In genomic region chr2:187509667-187510417, GRCh38 we compare ENCODE assay signal across 16 cellular contexts. TPM values are rescaled to one million over a fixed set of nuclear protein-coding genes. Genes with fewer than 3 reads are reported as not detected.
DNase-seq lines count a peak whose midpoint lies in the region; TF ChIP-seq lines count a peak whose summit lies in the region.
"Had no signal": no experiment of that assay in that cellular context is flagged by ENCODE, and none has a peak within 500 bp of the region (broad histone marks: within the 10 kb centered on the region; RNA-seq: fewer than 3 reads in every experiment).

No MANE protein-coding gene starts in this region.

- peak overlapping the region; percentile 9; the same call in 1 of the 2 replicates for H2AFZ ChIP-seq in MM.1S (ENCODE audit: low read length)

- H3K79me2 ChIP-seq in MM.1S (ENCODE audit: low read length), result no peaks in the 10 kb centered on the region

- intact Hi-C loops in Calu3 (cut with micrococcal nuclease; ENCODE audit: unreplicated experiment), result no loop called here
- intact Hi-C loops in activated T-helper 1 cell treated with anti-CD3 and anti-CD28 coated beads, Interleukin-12 subunit alpha, Interleukin-12 subunit beta, Interleukin-2, Interleukin-4 antibody, amounts not matched to agents 30 ng/mL and 10 ng/mL and 1 ng/mL, durations not matched to agents 14 hours and 24 hours and 36 hours (cut with micrococcal nuclease), result no loop called here

- H3K4me3 ChIP-seq in MM.1S (ENCODE audit: low read length) (no peak overlapping the region), choroid plexus epithelial cell (ENCODE audit: low read depth, low read length) (no peak overlapping the region)

- no peaks in the 10 kb centered on the region for H3K27me3 ChIP-seq in MM.1S (replicated peaks; ENCODE audit: insufficient read depth, low read length)

- peaks cover 38% of the 10 kb centered on the region for H3K36me3 Mint-ChIP-seq in Calu3 (ENCODE audit: insufficient read depth, unreplicated experiment)
- H3K36me3 Mint-ChIP-seq in mesothelial cell of epicardium, result peaks cover 30% of the 10 kb centered on the region
- no peaks in the 10 kb centered on the region for H3K36me3 Mint-ChIP-seq in activated T-helper 1 cell treated with anti-CD3 and anti-CD28 coated beads, Interleukin-12 subunit alpha, Interleukin-12 subunit beta, Interleukin-2, Interleukin-4 antibody, amounts not matched to agents 30 ng/mL and 10 ng/mL and 1 ng/mL, durations not matched to agents 14 hours and 24 hours and 36 hours (ENCODE audit: low read depth)
- H3K36me3 Mint-ChIP-seq: activated naive CD8-positive, alpha-beta T cell treated with anti-CD3 and anti-CD28 coated beads, Interleukin-2, amount 10 ng/mL, durations not matched to agents 7 days and 5 days had no signal

- peaks cover 11% of the 10 kb centered on the region for H3K4me1 Mint-ChIP-seq in Calu3 (ENCODE audit: low read depth, unreplicated experiment)
- peaks cover 43% of the 10 kb centered on the region for H3K4me1 Mint-ChIP-seq in mesothelial cell of epicardium
- peaks cover 6% of the 10 kb centered on the region for H3K4me1 Mint-ChIP-seq in activated T-helper 1 cell treated with anti-CD3 and anti-CD28 coated beads, Interleukin-12 subunit alpha, Interleukin-12 subunit beta, Interleukin-2, Interleukin-4 antibody, amounts not matched to agents 30 ng/mL and 10 ng/mL and 1 ng/mL, durations not matched to agents 14 hours and 24 hours and 36 hours (ENCODE audit: low read depth)
- H3K4me1 Mint-ChIP-seq: activated naive CD8-positive, alpha-beta T cell treated with anti-CD3 and anti-CD28 coated beads, Interleukin-2, amount 10 ng/mL, durations not matched to agents 7 days and 5 days had no signal

- H3K9me3 ChIP-seq in MM.1S (replicated peaks; ENCODE audit: insufficient read depth, low read length), result no peaks in the 10 kb centered on the region

- TF ChIP-seq CTCF in Calu3 (IDR thresholded peaks at IDR 0.05; ENCODE audit: unreplicated experiment) (no peak), MM.1S (IDR thresholded peaks at IDR 0.05; ENCODE audit: low read length) (no peak), choroid plexus epithelial cell (conservative IDR thresholded peaks at IDR 0.05; ENCODE audit: low read depth, low read length) (no peak), mesothelial cell of epicardium (IDR thresholded peaks at IDR 0.05; ENCODE audit: unreplicated experiment) (no peak)

- no peak overlapping the region for H3K9ac ChIP-seq in MM.1S (ENCODE audit: low read length)

- no peak overlapping the region for H3K27ac ChIP-seq in MM.1S (ENCODE audit: low read length)

- H3K36me3 ChIP-seq in MM.1S (replicated peaks; ENCODE audit: insufficient read depth, low read length), result no peaks in the 10 kb centered on the region

- H3K27me3 Mint-ChIP-seq in Calu3 (ENCODE audit: unreplicated experiment) (no peaks in the 10 kb centered on the region), mesothelial cell of epicardium (ENCODE audit: low read depth) (no peaks in the 10 kb centered on the region)
- H3K27me3 Mint-ChIP-seq in activated T-helper 1 cell treated with anti-CD3 and anti-CD28 coated beads, Interleukin-12 subunit alpha, Interleukin-12 subunit beta, Interleukin-2, Interleukin-4 antibody, amounts not matched to agents 30 ng/mL and 10 ng/mL and 1 ng/mL, durations not matched to agents 14 hours and 24 hours and 36 hours (ENCODE audit: insufficient read depth), result no peaks in the 10 kb centered on the region

- BruUV-seq in Calu3 (replicated peaks; lab: Mats Ljungman, UMichigan), result no TSS peak

- no peaks in the 10 kb centered on the region for H3F3A ChIP-seq in MM.1S (ENCODE audit: insufficient read depth, low read length)

- H3K4me1 ChIP-seq in MM.1S (ENCODE audit: low read length), result no peaks in the 10 kb centered on the region

- peak overlapping the region; percentile 29 for H3K27ac Mint-ChIP-seq in Calu3 (ENCODE audit: unreplicated experiment)
- peak overlapping the region; percentile 78 for H3K27ac Mint-ChIP-seq in mesothelial cell of epicardium
- H3K27ac Mint-ChIP-seq in activated T-helper 1 cell treated with anti-CD3 and anti-CD28 coated beads, Interleukin-12 subunit alpha, Interleukin-12 subunit beta, Interleukin-2, Interleukin-4 antibody, amounts not matched to agents 30 ng/mL and 10 ng/mL and 1 ng/mL, durations not matched to agents 14 hours and 24 hours and 36 hours, result no peak overlapping the region
- H3K27ac Mint-ChIP-seq: activated naive CD8-positive, alpha-beta T cell treated with anti-CD3 and anti-CD28 coated beads, Interleukin-2, amount 10 ng/mL, durations not matched to agents 7 days and 5 days had no signal

- H3K9me3 Mint-ChIP-seq in Calu3 (ENCODE audit: low read depth, unreplicated experiment), result peaks cover 28% of the 10 kb centered on the region
- H3K9me3 Mint-ChIP-seq in mesothelial cell of epicardium, result peaks cover 9% of the 10 kb centered on the region
- no peaks in the 10 kb centered on the region for H3K9me3 Mint-ChIP-seq in activated T-helper 1 cell treated with anti-CD3 and anti-CD28 coated beads, Interleukin-12 subunit alpha, Interleukin-12 subunit beta, Interleukin-2, Interleukin-4 antibody, amounts not matched to agents 30 ng/mL and 10 ng/mL and 1 ng/mL, durations not matched to agents 14 hours and 24 hours and 36 hours
- H3K9me3 Mint-ChIP-seq: activated naive CD8-positive, alpha-beta T cell treated with anti-CD3 and anti-CD28 coated beads, Interleukin-2, amount 10 ng/mL, durations not matched to agents 7 days and 5 days had no signal

- H3K4me3 Mint-ChIP-seq in Calu3 (ENCODE audit: low read depth, unreplicated experiment), result no peak overlapping the region
- no peak overlapping the region for H3K4me3 Mint-ChIP-seq in mesothelial cell of epicardium
- H3K4me3 Mint-ChIP-seq in activated T-helper 1 cell treated with anti-CD3 and anti-CD28 coated beads, Interleukin-12 subunit alpha, Interleukin-12 subunit beta, Interleukin-2, Interleukin-4 antibody, amounts not matched to agents 30 ng/mL and 10 ng/mL and 1 ng/mL, durations not matched to agents 14 hours and 24 hours and 36 hours, result no peak overlapping the region
- H3K4me3 Mint-ChIP-seq: activated naive CD8-positive, alpha-beta T cell treated with anti-CD3 and anti-CD28 coated beads, Interleukin-2, amount 10 ng/mL, durations not matched to agents 7 days and 5 days had no signal

- CTCF ChIA-PET in Calu3 (lab: Charles Lee), result no interaction called here

- no peak overlapping the region for H3K4me2 ChIP-seq in MM.1S (ENCODE audit: low read depth, low read length)

- DNase-seq in Calu3 (no peak), MM.1S (peak; percentile 15), choroid plexus epithelial cell (ENCODE audit: low read depth) (peak; percentile 22), mesothelial cell of epicardium (ENCODE audit: low spot score in 2 of 2, unreplicated experiment in 2 of 2) (no peak), T1000 (lab: John Stamatoyannopoulos, UW) (no peak), NCI-H187 (lab: John Stamatoyannopoulos, UW) (no peak)
- no peak for DNase-seq in activated CD8-positive, alpha-beta memory T cell treated with anti-CD3 and anti-CD28 coated beads for 24 hours
- no peak for DNase-seq in activated T-helper 1 cell treated with anti-CD3 and anti-CD28 coated beads, Interleukin-12 subunit alpha, Interleukin-12 subunit beta, Interleukin-2, Interleukin-4 antibody, amounts not matched to agents 30 ng/mL and 10 ng/mL and 1 ng/mL, durations not matched to agents 14 hours and 24 hours and 36 hours (ENCODE audit: low spot score)
- DNase-seq: activated CD8-positive, alpha-beta memory T cell treated with anti-CD3 and anti-CD28 coated beads, Interleukin-2, amount 50 U/mL, for 48 hours; activated naive CD8-positive, alpha-beta T cell treated with anti-CD3 and anti-CD28 coated beads, Interleukin-2, amount 10 ng/mL, durations not matched to agents 7 days and 5 days; DMS79; kidney; NCI-H2171 treated with DMSO at 0.1 percent for 48 hours; NK-92 treated with Interleukin-12 subunit alpha and Interleukin-12 subunit beta, amount 100 ng/mL, for 24 hours; SHP77 treated with DMSO at 0.1 percent for 48 hours; stimulated activated CD4-positive, alpha-beta T cell treated with anti-CD3 and anti-CD28 coated beads, Interleukin-15, amount 100 ng/mL, for 24 hours had no signal

- H3K9me2 ChIP-seq in MM.1S (replicated peaks; ENCODE audit: insufficient read depth, low read length), result no peaks in the 10 kb centered on the region

- no peaks in the 10 kb centered on the region for H4K20me1 ChIP-seq in MM.1S (ENCODE audit: insufficient read depth, low read length)

RNA-seq across cellular contexts. Expression of gene TFPI, which starts 44.4 kb away (rescaled TPM):
- total RNA-seq in Calu3 (2022) (125 and 135 TPM in 2 replicates), mesothelial cell of epicardium (80.0 to 89.7 TPM (median 87.9 TPM) in 3 replicates)
- 0.44 and 0.60 TPM in 2 replicates for total RNA-seq in activated T-helper 1 cell treated with anti-CD3 and anti-CD28 coated beads, Interleukin-12 subunit alpha, Interleukin-12 subunit beta, Interleukin-2, Interleukin-4 antibody, amounts not matched to agents 30 ng/mL and 10 ng/mL and 1 ng/mL, durations not matched to agents 14 hours and 24 hours and 36 hours

Comparison
In these comparisons a context has a peak if more than half of its experiments do, and no peak if none do; other contexts are left out.
1. DNase-seq: peak in MM.1S (single experiment) and choroid plexus epithelial cell (single experiment); none in Calu3 (single experiment), mesothelial cell of epicardium (0 of 2), activated CD8-positive, alpha-beta memory T cell treated with anti-CD3 and anti-CD28 coated beads for 24 hours (single experiment), T1000 (single experiment), activated T-helper 1 cell treated with anti-CD3 and anti-CD28 coated beads, Interleukin-12 subunit alpha, Interleukin-12 subunit beta, Interleukin-2, Interleukin-4 antibody, amounts not matched to agents 30 ng/mL and 10 ng/mL and 1 ng/mL, durations not matched to agents 14 hours and 24 hours and 36 hours (single experiment) and NCI-H187 (0 of 2).
2. RNA of gene TFPI, which starts 44.4 kb away (total RNA-seq): 125 to 135 TPM in Calu3 and 80.0 to 89.7 TPM in mesothelial cell of epicardium; 0.44 to 0.60 TPM in activated T-helper 1 cell treated with anti-CD3 and anti-CD28 coated beads, Interleukin-12 subunit alpha, Interleukin-12 subunit beta, Interleukin-2, Interleukin-4 antibody, amounts not matched to agents 30 ng/mL and 10 ng/mL and 1 ng/mL, durations not matched to agents 14 hours and 24 hours and 36 hours; every median in the first group is over 10 times any median in the second.